10 cellular contexts compared by ENCODE assay signal in genomic region chr22:40414838-40415505, GRCh38. TPM values are rescaled to one million over a fixed set of nuclear protein-coding genes. Genes with fewer than 3 reads are reported as not detected.
DNase-seq lines count a peak whose midpoint lies in the region; ATAC-seq, FAIRE-seq and TF ChIP-seq lines count a peak whose summit lies in the region.
"Had no signal": no experiment of that assay in that cellular context is flagged by ENCODE, and none has a peak within 500 bp of the region (broad histone marks: within the 10 kb centered on the region; RNA-seq: fewer than 3 reads in every experiment).

No MANE protein-coding gene starts in this region.

- POLR2A ChIA-PET in IMR-90 (lab: Charles Lee; ENCODE audit: unreplicated experiment): no interaction called here

- H3K4ac ChIP-seq in IMR-90 (ENCODE audit: low read depth, low read length): no peak overlapping the region
- H3K4ac ChIP-seq in trophoblast cell (ENCODE audit: low read depth, low read length): peak overlapping the region; percentile 9

- H4K12ac ChIP-seq in trophoblast cell (ENCODE audit: low read depth, low read length): no peak overlapping the region

- H2BK5ac ChIP-seq in IMR-90 (ENCODE audit: low read depth, low read length, poor library complexity, severe bottlenecking) (no peak overlapping the region), trophoblast cell (ENCODE audit: low read depth, low read length, poor library complexity) (no peak overlapping the region)

- peak overlapping the region in 1 of 2 experiments; percentile 49; a peak in 1 of 4 replicates for H4K8ac ChIP-seq in IMR-90 (ENCODE audit: low read depth in 2 of 2, low read length in 2 of 2)
- H4K8ac ChIP-seq in trophoblast cell (ENCODE audit: low read depth, low read length): no peak overlapping the region

- peaks cover 29% of the 10 kb centered on the region for H4K20me1 ChIP-seq in IMR-90 (ENCODE audit: insufficient read depth, low read length)

- no peak overlapping the region for H2BK15ac ChIP-seq in IMR-90 (ENCODE audit: low read depth, low read length)

- intact Hi-C loops in IMR-90 (cut with micrococcal nuclease): no loop called here

- TF ChIP-seq RAD21 in IMR-90 (IDR thresholded peaks at IDR 0.05; ENCODE audit: low read length): no peak

- H3K9me3 Mint-ChIP-seq in T-helper 2 cell treated with Interferon-gamma antibody and Interleukin-4, amounts not matched to agents 5 μg/mL and 100 μg/mL, for 36 hours: no peaks in the 10 kb centered on the region
- H3K9me3 Mint-ChIP-seq in brain: no peaks in the 10 kb centered on the region

- no peaks in the 10 kb centered on the region for H3K27me3 Mint-ChIP-seq in T-helper 2 cell treated with Interferon-gamma antibody and Interleukin-4, amounts not matched to agents 5 μg/mL and 100 μg/mL, for 36 hours (ENCODE audit: low read depth)
- no peaks in the 10 kb centered on the region for H3K27me3 Mint-ChIP-seq in brain

- H3K4me3 ChIP-seq in IMR-90 (ENCODE audit: insufficient read depth, low read depth, low read length) (no peak overlapping the region), trophoblast cell (ENCODE audit: low read depth, low read length) (no peak overlapping the region)

- H4K5ac ChIP-seq in IMR-90 (ENCODE audit: low read depth, low read length): no peak overlapping the region

- H3K79me2 ChIP-seq in trophoblast cell (ENCODE audit: control insufficient read depth, insufficient read depth, low read length, poor library complexity): no peaks in the 10 kb centered on the region

- CTCF ChIA-PET in IMR-90 (lab: Yijun Ruan, JAX): no interaction called here

- H3K9me3 ChIP-seq in IMR-90 (ENCODE audit: control insufficient read depth, insufficient read depth, low read length) (no peaks in the 10 kb centered on the region), trophoblast cell (ENCODE audit: insufficient read depth, low read depth, low read length) (peaks cover 9% of the 10 kb centered on the region)

- peaks cover 52% of the 10 kb centered on the region for H3K36me3 Mint-ChIP-seq in T-helper 2 cell treated with Interferon-gamma antibody and Interleukin-4, amounts not matched to agents 5 μg/mL and 100 μg/mL, for 36 hours (ENCODE audit: low read depth)
- H3K36me3 Mint-ChIP-seq in brain: peaks cover 47% of the 10 kb centered on the region

- H3K4me1 ChIP-seq in IMR-90 (ENCODE audit: control insufficient read depth, insufficient read depth, low read length) (peaks cover 7% of the 10 kb centered on the region; the same call in 1 of the 2 replicates), trophoblast cell (ENCODE audit: control insufficient read depth in 1 of 2, insufficient read depth in 2 of 2, low read length in 2 of 2) (peaks cover 0 to 8% of the 10 kb centered on the region in 2 experiments)

- DNase-seq in T-helper 2 cell treated with Interferon-gamma antibody and Interleukin-4, amounts not matched to agents 5 μg/mL and 100 μg/mL, for 36 hours (ENCODE audit: low spot score): no peak
- DNase-seq in T-helper 2 cell: no peak
- DNase-seq in IMR-90: no peak
- no peak for DNase-seq in trophoblast cell
- no peak for DNase-seq in activated gamma-delta T cell (lab: John Stamatoyannopoulos, UW)
- no peak for DNase-seq in HTR-8/SVneo (ENCODE audit: insufficient read length, low spot score)

- no peak overlapping the region for H3K9ac ChIP-seq in IMR-90 (ENCODE audit: low read depth, low read length)
- no peak overlapping the region for H3K9ac ChIP-seq in trophoblast cell (ENCODE audit: low read length)

- H2AK9ac ChIP-seq in IMR-90 (replicated peaks; ENCODE audit: low read depth, low read length, poor library complexity): peak overlapping the region; percentile 52

- peaks cover 7 to 74% of the 10 kb centered on the region in 2 experiments; a peak in 3 of 4 replicates for H3K79me1 ChIP-seq in IMR-90 (ENCODE audit: low read depth in 1 of 2, low read length in 2 of 2)
- H3K79me1 ChIP-seq in trophoblast cell (ENCODE audit: low read length): no peaks in the 10 kb centered on the region

- H3K4me2 ChIP-seq in IMR-90 (ENCODE audit: low read depth, low read length) (no peak overlapping the region), trophoblast cell (ENCODE audit: low read length) (no peak overlapping the region)

- H2AK5ac ChIP-seq in IMR-90 (ENCODE audit: low read depth, low read length): no peak overlapping the region
- H2AK5ac ChIP-seq in trophoblast cell (ENCODE audit: low read length): no peak overlapping the region

- H3K9me1 ChIP-seq in IMR-90 (ENCODE audit: insufficient read depth, low read length): peaks cover 16% of the 10 kb centered on the region; the same call in 1 of the 2 replicates

- H3K23ac ChIP-seq in IMR-90 (ENCODE audit: low read depth, low read length) (no peak overlapping the region), trophoblast cell (ENCODE audit: low read length) (no peak overlapping the region)

- no peak for FAIRE-seq in HTR-8/SVneo (lab: Jason Lieb, UNC)
- FAIRE-seq: bronchial epithelial cell had no signal

- WGBS in IMR-90 (ENCODE audit: extremely low coverage in 2 of 2, insufficient read length in 1 of 2), 2 experiments: 96% methylated on average over 5 of the region's 10 CpGs; no CpG with 5 or more reads in 1 of the 2 experiments
- WGBS in trophoblast cell (ENCODE audit: extremely low coverage, insufficient coverage, insufficient read length): no CpG with 5 or more reads among the region's 10 CpGs

- peak overlapping the region; percentile 37 for H3K4me3 Mint-ChIP-seq in T-helper 2 cell treated with Interferon-gamma antibody and Interleukin-4, amounts not matched to agents 5 μg/mL and 100 μg/mL, for 36 hours
- no peak overlapping the region for H3K4me3 Mint-ChIP-seq in brain

- in situ Hi-C loops in IMR-90 (cut with MboI; ENCODE audit: low sequenced_read_pairs): no loop called here

- ATAC-seq in IMR-90 (ENCODE audit: low read depth): no peak; the same call in 1 of the 2 replicates
- no peak for ATAC-seq in HG02884 (IDR thresholded peaks at IDR 0.05; ENCODE audit: unreplicated experiment)

- no peak for TF ChIP-seq CTCF in IMR-90 (conservative IDR thresholded peaks at IDR 0.05; ENCODE audit: low read depth, low read length)
- TF ChIP-seq CTCF in brain (conservative IDR thresholded peaks at IDR 0.05): no peak

- no peak overlapping the region for H2BK12ac ChIP-seq in trophoblast cell (ENCODE audit: low read length)

- H3K56ac ChIP-seq in IMR-90 (ENCODE audit: extremely low read depth, insufficient read depth, low read length): no peak overlapping the region

- no peak for TF ChIP-seq POLR2A in IMR-90 (IDR thresholded peaks at IDR 0.05; ENCODE audit: low read depth, low read length)

- dilution Hi-C loops in IMR-90 (cut with HindIII; ENCODE audit: low sequenced_read_pairs, unreplicated experiment): no loop called here

- H3K4me1 Mint-ChIP-seq in T-helper 2 cell treated with Interferon-gamma antibody and Interleukin-4, amounts not matched to agents 5 μg/mL and 100 μg/mL, for 36 hours (ENCODE audit: low read depth): peaks cover 18% of the 10 kb centered on the region
- H3K4me1 Mint-ChIP-seq in brain: peaks cover 23% of the 10 kb centered on the region

- no TSS peak for BruUV-seq in IMR-90 (replicated peaks; lab: Mats Ljungman, UMichigan)

- H3K36me3 ChIP-seq in IMR-90 (ENCODE audit: control insufficient read depth, insufficient read depth, low read length) (peaks cover 59% of the 10 kb centered on the region), trophoblast cell (ENCODE audit: control insufficient read depth in 1 of 2, insufficient read depth in 2 of 2, low read length in 2 of 2) (peaks cover 70 to 71% of the 10 kb centered on the region in 2 experiments)

- H3K18ac ChIP-seq in IMR-90 (ENCODE audit: low read depth, low read length) (no peak overlapping the region), trophoblast cell (ENCODE audit: low read length) (no peak overlapping the region)

- no peak overlapping the region for H2BK20ac ChIP-seq in IMR-90 (ENCODE audit: low read depth, low read length)

- H4K91ac ChIP-seq in IMR-90 (ENCODE audit: insufficient read depth, low read depth, low read length): no peak overlapping the region
- no peak overlapping the region for H4K91ac ChIP-seq in trophoblast cell (ENCODE audit: low read depth, low read length)

- H2BK120ac ChIP-seq in IMR-90 (ENCODE audit: low read depth, low read length) (no peak overlapping the region), trophoblast cell (ENCODE audit: insufficient read depth, low read length, poor library complexity) (no peak overlapping the region)

- H3K27ac ChIP-seq in IMR-90 (ENCODE audit: insufficient read depth, low read length) (peak overlapping the region; percentile 14; the same call in 1 of the 2 replicates), trophoblast cell (ENCODE audit: low read depth, low read length) (no peak overlapping the region)
- H3K27ac ChIP-seq: VCaP had no signal

- H2AFZ ChIP-seq in IMR-90 (replicated peaks; ENCODE audit: low read length, poor library complexity) (peak overlapping the region; percentile 32), trophoblast cell (ENCODE audit: insufficient read depth, low read length, poor library complexity) (no peak overlapping the region)

- peak overlapping the region; percentile 79 for H3K27ac Mint-ChIP-seq in T-helper 2 cell treated with Interferon-gamma antibody and Interleukin-4, amounts not matched to agents 5 μg/mL and 100 μg/mL, for 36 hours
- peak overlapping the region; percentile 11 to 89 (median 75) for H3K27ac Mint-ChIP-seq in brain

- H3K27me3 ChIP-seq in IMR-90 (ENCODE audit: control insufficient read depth, insufficient read depth, low read length) (no peaks in the 10 kb centered on the region), trophoblast cell (ENCODE audit: insufficient read depth, low read length) (no peaks in the 10 kb centered on the region)

- H3K14ac ChIP-seq in IMR-90 (replicated peaks; ENCODE audit: low read depth, low read length) (no peak overlapping the region), trophoblast cell (ENCODE audit: low read length) (no peak overlapping the region)

TF ChIP-seq in IMR-90, 13 proteins besides CTCF, POLR2A, EP300 and RAD21 (continues in another document):
- no peak for TF ChIP-seq CEBPB (IDR thresholded peaks at IDR 0.05; ENCODE audit: low read depth, low read length)
- TF ChIP-seq USF2 (IDR thresholded peaks at IDR 0.05; ENCODE audit: low read depth, low read length): no peak
- no peak for TF ChIP-seq MAZ (IDR thresholded peaks at IDR 0.05; ENCODE audit: borderline replicate concordance, low read depth, low read length)
- no peak for TF ChIP-seq BHLHE40 (IDR thresholded peaks at IDR 0.05; ENCODE audit: low read depth, low read length)

RNA-seq across cellular contexts. Expression of gene SGSM3, which starts 44.6 kb away (rescaled TPM):
- total RNA-seq in IMR-90 (2012; rRNA removed): 36.4 and 47.5 TPM in 2 replicates
- 90.1 and 97.4 TPM in 2 replicates for polyA plus RNA-seq in IMR-90 (2012; rRNA removed)
- polyA plus RNA-seq in IMR-90 (2012; cell fraction: cytosol; rRNA removed): 53.3 and 63.2 TPM in 2 replicates
- 505 and 1,239 TPM in 2 replicates for polyA plus RNA-seq in IMR-90 (2012; cell fraction: nucleus; rRNA removed; ENCODE audit: low replicate concordance)
- polyA plus RNA-seq in brain (ENCODE audit: insufficient read depth, low read depth, low replicate concordance): 52.9 TPM
- polyA plus RNA-seq in trophoblast cell (2013): 49.6 and 51.5 TPM in 2 replicates
